ENCODE assay signal across 15 cellular contexts in the genomic region with DNA sequence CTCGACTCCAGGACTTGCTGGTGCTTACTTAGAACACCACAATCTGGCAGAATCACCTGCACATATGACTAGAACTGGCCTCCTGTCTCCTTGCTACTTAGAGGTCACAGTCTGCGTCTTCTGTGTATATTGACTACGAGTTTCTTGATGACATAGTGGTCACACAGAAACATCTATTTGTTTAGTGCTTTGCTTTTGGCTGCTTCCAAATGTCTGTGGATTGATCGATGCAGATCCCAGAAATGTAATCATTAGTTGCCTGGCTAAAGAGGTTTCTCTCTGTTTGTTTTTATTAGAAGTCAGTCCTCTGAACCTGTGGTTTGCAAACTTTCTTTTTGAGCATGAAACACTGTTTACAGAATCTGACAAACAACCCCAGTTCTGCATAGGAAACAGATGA.
DNase-seq lines count a peak whose midpoint lies in the region; ATAC-seq and TF ChIP-seq lines count a peak whose summit lies in the region.
"Had no signal": no experiment of that assay in that cellular context is flagged by ENCODE, and none has a peak within 500 bp of the region (broad histone marks: within the 10 kb centered on the region; RNA-seq: fewer than 3 reads in every experiment).

No MANE protein-coding gene starts in this region.

- ATAC-seq in heart left ventricle (no peak), left ventricle myocardium superior (no peak), gastroesophageal sphincter (no peak), GM21737 (IDR thresholded peaks at IDR 0.05; ENCODE audit: unreplicated experiment) (no peak)
- ATAC-seq: naive thymus-derived CD4-positive, alpha-beta T cell; T-helper 17 cell had no signal

- no peak for TF ChIP-seq EP300 in gastroesophageal sphincter (IDR thresholded peaks at IDR 0.05)

- H3K4me3 ChIP-seq in heart left ventricle (no peak overlapping the region), gastroesophageal sphincter (no peak overlapping the region), rectal smooth muscle tissue (ENCODE audit: low read length) (no peak overlapping the region), vagina (no peak overlapping the region)

- TF ChIP-seq POLR2A in heart left ventricle (IDR thresholded peaks at IDR 0.05) (no peak), gastroesophageal sphincter (IDR thresholded peaks at IDR 0.05) (no peak), vagina (IDR thresholded peaks at IDR 0.05) (no peak)

- TF ChIP-seq CTCF in heart left ventricle (IDR thresholded peaks at IDR 0.05) (no peak), gastroesophageal sphincter (IDR thresholded peaks at IDR 0.05) (no peak), vagina (IDR thresholded peaks at IDR 0.05) (no peak)

- peaks cover 0 to 5% (median 0%) of the 10 kb centered on the region in 12 donors for H3K9me3 ChIP-seq in heart left ventricle
- no peaks in the 10 kb centered on the region for H3K9me3 ChIP-seq in gastroesophageal sphincter
- no peaks in the 10 kb centered on the region for H3K9me3 ChIP-seq in vagina

- DNase-seq in heart left ventricle, result no peak
- no peak for DNase-seq in left ventricle myocardium superior
- no peak for DNase-seq in vagina (ENCODE audit: extremely low spot score in 2 of 2)
- DNase-seq in NCI-H748 treated with DMSO at 0.1 percent for 48 hours (lab: John Stamatoyannopoulos, UW), result no peak
- no peak for DNase-seq in COLO829 (ENCODE audit: low spot score)
- DNase-seq: activated CD8-positive, alpha-beta memory T cell treated with anti-CD3 and anti-CD28 coated beads, Interleukin-2, amount 50 U/mL, for 48 hours; CD4-positive, alpha-beta T cell; central memory CD4-positive, alpha-beta T cell; DND-41; naive thymus-derived CD4-positive, alpha-beta T cell; stimulated activated CD4-positive, alpha-beta T cell treated with anti-CD3 and anti-CD28 coated beads, Interleukin-4, amount 100 ng/mL, for 1 hour; T-helper 17 cell had no signal

- H3K4me1 ChIP-seq in heart left ventricle (peaks cover 15 to 85% (median 49%) of the 10 kb centered on the region in 12 donors), gastroesophageal sphincter (peaks cover 0 to 61% (median 21%) of the 10 kb centered on the region in 3 donors), rectal smooth muscle tissue (ENCODE audit: control insufficient read depth, insufficient read depth, low read length) (peaks cover 28% of the 10 kb centered on the region), vagina (peaks cover 36% of the 10 kb centered on the region)

- WGBS in heart left ventricle, 4 donors, result 84 to 90% (median 87%) methylated on average over 4 of the region's 4 CpGs
- WGBS in gastroesophageal sphincter (ENCODE audit: low coverage in 1 of 2), 2 donors, result 60 to 63% methylated on average over 1 to 4 of the region's 4 CpGs

- no peak overlapping the region for H3K9ac ChIP-seq in rectal smooth muscle tissue (ENCODE audit: low read length)

- no peaks in the 10 kb centered on the region for H3K27me3 ChIP-seq in heart left ventricle
- no peaks in the 10 kb centered on the region for H3K27me3 ChIP-seq in gastroesophageal sphincter
- H3K27me3 ChIP-seq in rectal smooth muscle tissue (ENCODE audit: control insufficient read depth, insufficient read depth, low read length), result no peaks in the 10 kb centered on the region
- H3K27me3 ChIP-seq in vagina, result no peaks in the 10 kb centered on the region

- intact Hi-C loops in heart left ventricle (cut with DNase I) (loop anchor here in 7 of 10 donors (5.0 to 10.0 kb wide), 7 partner anchors 48 to 361 kb away; partner anchors contain the start of gene LHFPL2 (in 5 of the 7)), left ventricle myocardium superior (cut with micrococcal nuclease) (no loop called here), vagina (cut with DNase I) (loop anchor here (10.0 kb wide), 1 partner anchor 48 kb away; no protein-coding TSS in a partner anchor)

- H3K27ac ChIP-seq in heart left ventricle (peak overlapping the region in 11 of 12 donors; percentile 28 to 91 (median 84)), gastroesophageal sphincter (peak overlapping the region; percentile 31 to 82 (median 72)), rectal smooth muscle tissue (ENCODE audit: low read depth, low read length) (peak overlapping the region; percentile 73), vagina (peak overlapping the region; percentile 90)

- no peaks in the 10 kb centered on the region for H3K36me3 ChIP-seq in heart left ventricle
- H3K36me3 ChIP-seq in gastroesophageal sphincter, result no peaks in the 10 kb centered on the region
- no peaks in the 10 kb centered on the region for H3K36me3 ChIP-seq in rectal smooth muscle tissue (ENCODE audit: control insufficient read depth, insufficient read depth, low read length)
- H3K36me3 ChIP-seq in vagina, result no peaks in the 10 kb centered on the region
